ENCODE assay signal across 14 cellular contexts in genomic region chr2:172403402-172403801, GRCh38. TPM values are rescaled to one million over a fixed set of nuclear protein-coding genes. Genes with fewer than 3 reads are reported as not detected.
DNase-seq lines count a peak whose midpoint lies in the region; ATAC-seq and TF ChIP-seq lines count a peak whose summit lies in the region.
"Had no signal": no experiment of that assay in that cellular context is flagged by ENCODE, and none has a peak within 500 bp of the region (broad histone marks: within the 10 kb centered on the region; RNA-seq: fewer than 3 reads in every experiment).

No MANE protein-coding gene starts in this region.

- CTCF ChIA-PET in RWPE1 (lab: Yijun Ruan, JAX): interaction anchor here (0.5 kb wide), 1 partner anchor 230 kb away, joined by 3 read pairs; no protein-coding TSS in a partner anchor
- CTCF ChIA-PET in activated CD4-positive, alpha-beta memory T cell treated with anti-CD3 and anti-CD28 coated beads for 36 hours (lab: Charles Lee): interaction anchor here (0.5 kb wide), 1 partner anchor 31 kb away, joined by 3 read pairs; no protein-coding TSS in a partner anchor

- 0 out of 2 replicates have a peak overlapping the region, but pooled peaks have one; percentile 1 for H2AFZ ChIP-seq in GM23338

- no peaks in the 10 kb centered on the region for H3K36me3 Mint-ChIP-seq in GM23338 (ENCODE audit: low read depth)
- H3K36me3 Mint-ChIP-seq in activated CD4-positive, alpha-beta memory T cell treated with anti-CD3 and anti-CD28 coated beads for 36 hours: no peaks in the 10 kb centered on the region

- H3K79me2 ChIP-seq in GM23338 (replicated peaks; ENCODE audit: insufficient read depth): no peaks in the 10 kb centered on the region

- H3K4me3 Mint-ChIP-seq in GM23338: no peak overlapping the region
- no peak overlapping the region for H3K4me3 Mint-ChIP-seq in activated CD4-positive, alpha-beta memory T cell treated with anti-CD3 and anti-CD28 coated beads for 36 hours

- H3K27ac Mint-ChIP-seq in GM23338: no peak overlapping the region
- H3K27ac Mint-ChIP-seq in activated CD4-positive, alpha-beta memory T cell treated with anti-CD3 and anti-CD28 coated beads for 36 hours: no peak overlapping the region

- TF ChIP-seq POLR2A in esophagus muscularis mucosa (IDR thresholded peaks at IDR 0.05; ENCODE audit: low read depth) (no peak), gastrocnemius medialis (IDR thresholded peaks at IDR 0.05) (no peak)

- no peaks in the 10 kb centered on the region for H3F3A ChIP-seq in GM23338 (replicated peaks; ENCODE audit: low read depth)

- POLR2A ChIA-PET in RWPE1 (lab: Yijun Ruan, JAX; ENCODE audit: low non-redundant PET): no interaction called here
- POLR2A ChIA-PET in activated CD4-positive, alpha-beta memory T cell treated with anti-CD3 and anti-CD28 coated beads for 36 hours (lab: Charles Lee): no interaction called here

- no peaks in the 10 kb centered on the region for H3K4me1 ChIP-seq in GM23338 (ENCODE audit: insufficient read depth)
- H3K4me1 ChIP-seq in esophagus muscularis mucosa: peaks cover 0 to 20% (median under 1%) of the 10 kb centered on the region in 4 donors
- H3K4me1 ChIP-seq in gastrocnemius medialis: peaks cover 4 to 8% of the 10 kb centered on the region in 2 donors

- no peak for TF ChIP-seq EP300 in esophagus muscularis mucosa (IDR thresholded peaks at IDR 0.05)

- H3K9me3 ChIP-seq in esophagus muscularis mucosa: no peaks in the 10 kb centered on the region
- H3K9me3 ChIP-seq in gastrocnemius medialis: no peaks in the 10 kb centered on the region

- DNase-seq in GM23338 (ENCODE audit: low spot score): no peak
- peak; percentile 23 for DNase-seq in RWPE1 (ENCODE audit: low spot score)
- DNase-seq in esophagus muscularis mucosa (ENCODE audit: extremely low spot score): no peak
- no peak for DNase-seq in gastrocnemius medialis
- DNase-seq in activated CD4-positive, alpha-beta memory T cell treated with anti-CD3 and anti-CD28 coated beads for 36 hours: no peak
- DNase-seq in NCI-H526 (lab: John Stamatoyannopoulos, UW): no peak
- no peak for DNase-seq in activated naive CD4-positive, alpha-beta T cell (lab: John Stamatoyannopoulos, UW)
- DNase-seq: ACHN, AML-193, NCI-H1105, NCI-H2081 treated with DMSO at 0.1 percent for 48 hours, NCI-H774, SHP77 treated with DMSO at 0.1 percent for 48 hours had no signal

- H3K27me3 ChIP-seq in GM23338 (ENCODE audit: insufficient read depth): no peaks in the 10 kb centered on the region
- no peaks in the 10 kb centered on the region for H3K27me3 ChIP-seq in esophagus muscularis mucosa
- no peaks in the 10 kb centered on the region for H3K27me3 ChIP-seq in gastrocnemius medialis

- H3K9me3 Mint-ChIP-seq in GM23338: no peaks in the 10 kb centered on the region
- no peaks in the 10 kb centered on the region for H3K9me3 Mint-ChIP-seq in activated CD4-positive, alpha-beta memory T cell treated with anti-CD3 and anti-CD28 coated beads for 36 hours

- H3K4me3 ChIP-seq in GM23338 (no peak overlapping the region), esophagus muscularis mucosa (no peak overlapping the region), gastrocnemius medialis (no peak overlapping the region)

- peaks cover 11% of the 10 kb centered on the region; the same call in 2 of the 3 replicates for H3K4me1 Mint-ChIP-seq in GM23338
- H3K4me1 Mint-ChIP-seq in activated CD4-positive, alpha-beta memory T cell treated with anti-CD3 and anti-CD28 coated beads for 36 hours (ENCODE audit: low read depth): no peaks in the 10 kb centered on the region

- no peak for ATAC-seq in GM23338
- no peak for ATAC-seq in gastrocnemius medialis

- 96% methylated on average over 4 of the region's 4 CpGs for WGBS in esophagus muscularis mucosa

- H3K27ac ChIP-seq in GM23338 (ENCODE audit: low read depth) (no peak overlapping the region), RWPE1 (peak overlapping the region; percentile 70), esophagus muscularis mucosa (replicated peaks in 1 of 4) (peak overlapping the region in 3 of 4 donors; percentile 31 to 52 (median 35)), gastrocnemius medialis (peak overlapping the region; percentile 29 to 63 (median 40))
- H3K27ac ChIP-seq: C4-2B had no signal

- in situ Hi-C loops in gastrocnemius medialis (cut with MboI; ENCODE audit: low sequenced_read_pairs in 4 of 4): no loop called here

- intact Hi-C loops in esophagus muscularis mucosa (cut with DNase I) (no loop called here), gastrocnemius medialis (cut with DNase I; ENCODE audit: low total_unique reads) (no loop called here)
- intact Hi-C loops in activated CD4-positive, alpha-beta memory T cell treated with anti-CD3 and anti-CD28 coated beads for 36 hours (cut with micrococcal nuclease): no loop called here

- TF ChIP-seq CTCF in GM23338 (conservative IDR thresholded peaks at IDR 0.05; ENCODE audit: low read depth in 2 of 2) (no peak), RWPE1 (conservative IDR thresholded peaks at IDR 0.05; ENCODE audit: low read depth) (no peak), esophagus muscularis mucosa (IDR thresholded peaks at IDR 0.05) (no peak), gastrocnemius medialis (IDR thresholded peaks at IDR 0.05 in 4 of 5, conservative IDR thresholded peaks at IDR 0.05 in 1 of 5) (no peak)

- H3K9me2 ChIP-seq in GM23338 (ENCODE audit: insufficient read depth): peaks cover 4% of the 10 kb centered on the region; the same call in 1 of the 2 replicates

- H3K36me3 ChIP-seq in GM23338 (ENCODE audit: insufficient read depth) (no peaks in the 10 kb centered on the region), esophagus muscularis mucosa (no peaks in the 10 kb centered on the region), gastrocnemius medialis (no peaks in the 10 kb centered on the region)

- peaks cover 4% of the 10 kb centered on the region for H3K27me3 Mint-ChIP-seq in GM23338 (ENCODE audit: insufficient read depth, low read depth, poor library complexity)
- H3K27me3 Mint-ChIP-seq in activated CD4-positive, alpha-beta memory T cell treated with anti-CD3 and anti-CD28 coated beads for 36 hours: peaks cover 3% of the 10 kb centered on the region

- no peaks in the 10 kb centered on the region for H4K20me1 ChIP-seq in GM23338 (replicated peaks; ENCODE audit: insufficient read depth)

- no peak overlapping the region for H3K4me2 ChIP-seq in GM23338

TF ChIP-seq in GM23338, 12 proteins besides CTCF, POLR2A, EP300 and RAD21 (continues in another document):
- no peak for TF ChIP-seq POLR2AphosphoS5 (IDR thresholded peaks at IDR 0.05; ENCODE audit: low read depth)
- no peak for TF ChIP-seq STAT1 (IDR thresholded peaks at IDR 0.05; ENCODE audit: unreplicated experiment)
- no peak for TF ChIP-seq JUNB (IDR thresholded peaks at IDR 0.05; ENCODE audit: unreplicated experiment)
- TF ChIP-seq EZH2phosphoT487 (IDR thresholded peaks at IDR 0.05; ENCODE audit: unreplicated experiment): no peak

RNA-seq across cellular contexts. Expression of gene ITGA6, which starts 24.0 kb away (rescaled TPM):
- 124 and 129 TPM in 2 replicates for total RNA-seq in GM23338 (2014; rRNA removed; shearing (Covaris generic))
- 28.6 and 32.9 TPM in 2 replicates for polyA plus RNA-seq in GM23338 (2016; fragmentation: Nextera tagmentation; extraction: Ambion mirVana)
- total RNA-seq in esophagus muscularis mucosa (10 to 100 TPM; 29.9 to 46.5 (median 36.6) TPM), gastrocnemius medialis (10 to 100 TPM; 22.5 to 40.6 (median 29.2) TPM)
- 1 to 10 TPM; 8.2 to 8.6 TPM for total RNA-seq in activated CD4-positive, alpha-beta memory T cell treated with anti-CD3 and anti-CD28 coated beads for 36 hours
